In the genomic region with DNA sequence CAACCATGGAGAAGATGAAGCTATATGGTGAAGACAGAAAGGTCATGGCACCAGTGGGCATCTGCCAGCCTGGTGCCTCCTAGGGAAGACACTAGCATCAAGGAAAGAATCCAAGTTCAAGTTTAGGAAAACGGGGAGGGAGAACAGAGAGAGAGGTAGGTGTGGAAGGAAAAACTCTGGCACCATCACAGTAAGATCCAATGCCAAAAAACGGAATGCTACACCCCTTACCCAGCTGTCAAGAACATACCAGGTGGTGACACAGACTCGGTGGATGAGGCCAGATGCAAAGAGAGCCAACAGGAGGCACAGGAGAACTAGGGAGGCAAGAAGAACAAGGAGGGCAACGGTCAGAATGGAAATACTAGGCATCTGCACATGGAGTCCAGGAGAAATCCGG, we compare ENCODE assay signal across 27 cellular contexts. TPM values are rescaled to one million over a fixed set of nuclear protein-coding genes. Genes with fewer than 3 reads are reported as not detected.
DNase-seq lines count a peak whose midpoint lies in the region; ATAC-seq and TF ChIP-seq lines count a peak whose summit lies in the region.
"Had no signal": no experiment of that assay in that cellular context is flagged by ENCODE, and none has a peak within 500 bp of the region (broad histone marks: within the 10 kb centered on the region; RNA-seq: fewer than 3 reads in every experiment).

No MANE protein-coding gene starts in this region.

- peak overlapping the region in 3 of 4 donors; percentile 40 to 85 (median 75) for H3K4me3 Mint-ChIP-seq in CD4-positive, CD25-positive, alpha-beta regulatory T cell
- H3K4me3 Mint-ChIP-seq in chondrocyte (ENCODE audit: unreplicated experiment) = no peak overlapping the region
- peak overlapping the region; percentile 22 for H3K4me3 Mint-ChIP-seq in neural crest cell
- no peak overlapping the region for H3K4me3 Mint-ChIP-seq in Calu3 (ENCODE audit: low read depth, unreplicated experiment)
- H3K4me3 Mint-ChIP-seq: activated B cell treated with CpG ODN at 0.5 μM for 24 hours; CD8-positive, alpha-beta T cell had no signal

- H3K27ac Mint-ChIP-seq in CD4-positive, CD25-positive, alpha-beta regulatory T cell = peak overlapping the region in 1 of 3 donors; percentile 76
- H3K27ac Mint-ChIP-seq in chondrocyte (ENCODE audit: unreplicated experiment) (peak overlapping the region; percentile 52), neural crest cell (ENCODE audit: unreplicated experiment) (no peak overlapping the region), Calu3 (ENCODE audit: unreplicated experiment) (no peak overlapping the region)
- H3K27ac Mint-ChIP-seq: activated B cell treated with CpG ODN at 0.5 μM for 24 hours; CD8-positive, alpha-beta T cell had no signal

- TF ChIP-seq CTCF in chondrocyte (IDR thresholded peaks at IDR 0.05) (no peak), neural crest cell (conservative IDR thresholded peaks at IDR 0.05) (no peak), Calu3 (IDR thresholded peaks at IDR 0.05; ENCODE audit: unreplicated experiment) (no peak)

- CTCF ChIA-PET in Calu3 (lab: Charles Lee) = interaction anchor here (0.7 to 3.5 kb wide), 3 partner anchors 53 to 569 kb away, joined by 4 to 68 read pairs (median 10); no protein-coding TSS in a partner anchor

- no peak for ATAC-seq in CD4-positive, CD25-positive, alpha-beta regulatory T cell (ENCODE audit: low read depth in 2 of 2)
- ATAC-seq: CD8-positive, alpha-beta T cell had no signal

- DNase-seq in AG08396 (ENCODE audit: low spot score) (peak; percentile 1), chondrocyte (ENCODE audit: low spot score) (no peak), neural crest cell (ENCODE audit: low read depth, low spot score) (no peak), Calu3 (no peak), NCI-H2029 treated with DMSO at 0.1 percent for 48 hours (lab: John Stamatoyannopoulos, UW) (no peak), ACHN (no peak)
- no peak for DNase-seq in CD4-positive, CD25-positive, alpha-beta regulatory T cell
- DNase-seq: activated B cell treated with CpG ODN at 0.5 μM for 24 hours; activated CD4-positive, alpha-beta T cell treated with anti-CD3 and anti-CD28 coated beads, Interleukin-2, amount 50 U/mL, for 48 hours; activated naive CD4-positive, alpha-beta T cell; dermis blood vessel endothelial cell; DMS53; GDM1; glutamatergic neuron; IMR-90; kidney glomerular epithelial cell; NCI-H1105; NCI-H2029; NCI-H226; NCI-H748 treated with DMSO at 0.1 percent for 48 hours; stimulated activated CD4-positive, alpha-beta T cell treated with anti-CD3 and anti-CD28 coated beads, Interleukin-1b, Interleukin-23, amount 100 ng/mL, for 48 hours; testis had no signal

- peaks cover 11 to 48% (median 27%) of the 10 kb centered on the region in 4 donors for H3K4me1 Mint-ChIP-seq in CD4-positive, CD25-positive, alpha-beta regulatory T cell
- H3K4me1 Mint-ChIP-seq in chondrocyte (ENCODE audit: low read depth) = peaks cover 39% of the 10 kb centered on the region
- peaks cover 37% of the 10 kb centered on the region for H3K4me1 Mint-ChIP-seq in neural crest cell
- H3K4me1 Mint-ChIP-seq in Calu3 (ENCODE audit: low read depth, unreplicated experiment) = peaks cover 25% of the 10 kb centered on the region

- no peaks in the 10 kb centered on the region for H3K9me3 ChIP-seq in CD4-positive, CD25-positive, alpha-beta regulatory T cell (ENCODE audit: control insufficient read depth in 2 of 2, low read length in 2 of 2)
- H3K9me3 ChIP-seq: testis had no signal

- peaks cover 8% of the 10 kb centered on the region for H3K27me3 Mint-ChIP-seq in CD4-positive, CD25-positive, alpha-beta regulatory T cell
- H3K27me3 Mint-ChIP-seq in chondrocyte (ENCODE audit: low read depth) (no peaks in the 10 kb centered on the region), neural crest cell (ENCODE audit: low read depth) (peaks cover 3% of the 10 kb centered on the region), Calu3 (ENCODE audit: unreplicated experiment) (peaks cover 13% of the 10 kb centered on the region)
- H3K27me3 Mint-ChIP-seq: activated B cell treated with CpG ODN at 0.5 μM for 24 hours had no signal

- no peaks in the 10 kb centered on the region for H3K27me3 ChIP-seq in CD4-positive, CD25-positive, alpha-beta regulatory T cell (ENCODE audit: control insufficient read depth, insufficient read depth, low read length)
- H3K27me3 ChIP-seq: testis had no signal

- no peak overlapping the region for H3K27ac ChIP-seq in CD4-positive, CD25-positive, alpha-beta regulatory T cell (ENCODE audit: insufficient read depth, low read length, poor library complexity, severe bottlenecking)
- H3K27ac ChIP-seq: cardiac muscle cell, RWPE1, SK-N-MC, skin epidermis had no signal

- peaks cover 31% of the 10 kb centered on the region for H3K4me1 ChIP-seq in CD4-positive, CD25-positive, alpha-beta regulatory T cell (ENCODE audit: control insufficient read depth, insufficient read depth, low read length, poor library complexity, severe bottlenecking)

- H3K36me3 Mint-ChIP-seq in CD4-positive, CD25-positive, alpha-beta regulatory T cell = peaks cover 14% of the 10 kb centered on the region
- H3K36me3 Mint-ChIP-seq in chondrocyte (ENCODE audit: low read depth) = peaks cover 13% of the 10 kb centered on the region
- peaks cover 6% of the 10 kb centered on the region for H3K36me3 Mint-ChIP-seq in neural crest cell (ENCODE audit: low read depth)
- H3K36me3 Mint-ChIP-seq in Calu3 (ENCODE audit: insufficient read depth, unreplicated experiment) = peaks cover 50% of the 10 kb centered on the region

- H3K36me3 ChIP-seq in CD4-positive, CD25-positive, alpha-beta regulatory T cell (ENCODE audit: control insufficient read depth, insufficient read depth, low read length) = peaks cover 18% of the 10 kb centered on the region

- no peaks in the 10 kb centered on the region for H3K9me3 Mint-ChIP-seq in CD4-positive, CD25-positive, alpha-beta regulatory T cell
- H3K9me3 Mint-ChIP-seq in chondrocyte (ENCODE audit: low read depth) = no peaks in the 10 kb centered on the region
- H3K9me3 Mint-ChIP-seq in neural crest cell = no peaks in the 10 kb centered on the region
- H3K9me3 Mint-ChIP-seq in Calu3 (ENCODE audit: low read depth, unreplicated experiment) = no peaks in the 10 kb centered on the region
- H3K9me3 Mint-ChIP-seq: activated B cell treated with CpG ODN at 0.5 μM for 24 hours; CD8-positive, alpha-beta T cell had no signal

- no TSS peak for BruUV-seq in Calu3 (replicated peaks; lab: Mats Ljungman, UMichigan)

- no peak overlapping the region for H3K4me3 ChIP-seq in CD4-positive, CD25-positive, alpha-beta regulatory T cell (ENCODE audit: low read depth, low read length)
- H3K4me3 ChIP-seq: cardiac muscle cell, SK-N-MC, skin epidermis, testis had no signal

- in situ Hi-C loops in ACHN (cut with HindIII; ENCODE audit: low pct_ligation_motif_present, low pct_unique_long_range_greater_than_20kb, low sequenced_read_pairs) = no loop called here

- intact Hi-C loops in Calu3 (cut with micrococcal nuclease; ENCODE audit: unreplicated experiment) = loop anchor here (5.0 kb wide), 1 partner anchor 42 kb away; a partner anchor contains a TSS

RNA-seq across cellular contexts. Expression of a gene that starts 3.6 kb away (rescaled TPM):
- total RNA-seq in CD4-positive, CD25-positive, alpha-beta regulatory T cell = 122 TPM
- 100 to 1,000 TPM; 468 to 537 (median 507) TPM for polyA plus RNA-seq in CD4-positive, CD25-positive, alpha-beta regulatory T cell
- 159 to 202 TPM (median 174 TPM) in 3 replicates for total RNA-seq in chondrocyte
- total RNA-seq in neural crest cell = 125 and 152 TPM in 2 replicates
- 236 TPM in 2 replicates for total RNA-seq in Calu3 (2022)

RNA-seq across cellular contexts. Expression of a gene that starts 4.1 kb away (rescaled TPM):
- 6.1 TPM for total RNA-seq in CD4-positive, CD25-positive, alpha-beta regulatory T cell
- polyA plus RNA-seq in CD4-positive, CD25-positive, alpha-beta regulatory T cell = 1 to 10 TPM in 2 of 4 donors, under 1 TPM in 2; 0.44 to 1.6 (median 0.78) TPM
- 9.6 to 10.7 TPM (median 9.7 TPM) in 3 replicates for total RNA-seq in chondrocyte
- 9.8 and 10.0 TPM in 2 replicates for total RNA-seq in neural crest cell
- total RNA-seq in Calu3 (2022) = 1.1 and 1.8 TPM in 2 replicates

RNA-seq across cellular contexts. Expression of a gene that starts 29.2 kb away (rescaled TPM):
- total RNA-seq in CD4-positive, CD25-positive, alpha-beta regulatory T cell = 28.1 TPM
- 100 to 1,000 TPM in 3 of 4 donors, 10 to 100 TPM in 1; 98.3 to 116 (median 101) TPM for polyA plus RNA-seq in CD4-positive, CD25-positive, alpha-beta regulatory T cell
- total RNA-seq in chondrocyte (41.3 to 73.3 TPM (median 48.9 TPM) in 3 replicates), neural crest cell (77.7 and 80.0 TPM in 2 replicates), Calu3 (2022) (38.7 and 41.1 TPM in 2 replicates)

RNA-seq across cellular contexts. Expression of a gene that starts 33.9 kb away (rescaled TPM):
- total RNA-seq in CD4-positive, CD25-positive, alpha-beta regulatory T cell = 24.1 TPM
- 10 to 100 TPM; 45.1 to 59.3 (median 46.0) TPM for polyA plus RNA-seq in CD4-positive, CD25-positive, alpha-beta regulatory T cell
- 34.0 to 40.3 TPM (median 37.9 TPM) in 3 replicates for total RNA-seq in chondrocyte
- 23.2 and 25.1 TPM in 2 replicates for total RNA-seq in neural crest cell
- total RNA-seq in Calu3 (2022) = 68.5 and 72.0 TPM in 2 replicates

RNA-seq across cellular contexts. Expression of a gene that starts 38.2 kb away (rescaled TPM):
- total RNA-seq in CD4-positive, CD25-positive, alpha-beta regulatory T cell = 18.4 TPM
- 1 to 10 TPM; 2.7 to 4.1 (median 3.7) TPM for polyA plus RNA-seq in CD4-positive, CD25-positive, alpha-beta regulatory T cell
- 112 to 127 TPM (median 118 TPM) in 3 replicates for total RNA-seq in chondrocyte
- total RNA-seq in neural crest cell = 21.4 TPM in 2 replicates
- total RNA-seq in Calu3 (2022) = 36.8 and 41.9 TPM in 2 replicates

Comparison
In these comparisons a context has a peak if more than half of its experiments do, and no peak if none do; other contexts are left out.
1. H3K4me3 Mint-ChIP-seq: peak in CD4-positive, CD25-positive, alpha-beta regulatory T cell (3 of 4) and neural crest cell (single experiment); none in chondrocyte (single experiment) and Calu3 (single experiment).